Comparison of ENCODE assay signal across 8 cellular contexts in the genomic region with DNA sequence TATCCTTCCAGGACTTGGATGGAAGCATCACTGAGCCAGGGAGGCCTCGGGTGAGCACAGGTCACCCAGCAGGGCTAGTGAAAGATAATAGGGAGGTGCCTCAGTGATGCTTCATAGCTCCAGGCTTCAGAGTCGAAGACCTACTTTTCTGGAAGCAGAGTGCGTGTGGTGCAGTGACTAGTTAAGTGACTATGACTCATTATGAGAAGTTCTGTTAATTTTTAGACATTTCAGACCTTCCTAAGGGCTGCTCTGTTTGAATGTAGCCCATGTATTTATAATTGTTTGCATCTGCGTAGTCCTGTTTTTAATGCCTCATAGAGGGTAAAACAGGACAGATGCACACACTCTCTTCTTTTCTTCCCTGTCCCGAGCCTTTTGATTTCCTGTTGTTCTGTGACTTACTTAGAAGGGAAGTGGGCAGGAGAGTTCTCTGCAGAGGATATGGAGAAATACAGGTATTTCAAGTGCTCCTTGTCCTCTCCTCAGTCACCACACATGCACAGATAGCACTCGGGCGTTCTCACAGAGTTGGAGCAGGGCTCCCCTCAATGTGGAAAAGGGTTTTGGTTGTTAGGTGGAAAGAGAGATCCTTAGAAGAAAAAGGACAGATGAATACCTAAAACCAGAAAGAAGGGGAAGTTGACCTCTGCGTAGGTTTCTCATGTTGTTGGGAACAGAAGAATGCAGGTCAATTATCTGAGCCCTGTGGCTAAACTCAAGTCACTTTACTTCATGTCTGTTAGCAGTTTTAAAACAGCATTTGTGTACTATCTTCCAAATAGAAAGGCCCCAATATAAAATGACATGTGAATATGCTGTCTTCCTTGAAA. TPM values are rescaled to one million over a fixed set of nuclear protein-coding genes. Genes with fewer than 3 reads are reported as not detected.
DNase-seq lines count a peak whose midpoint lies in the region; ATAC-seq and TF ChIP-seq lines count a peak whose summit lies in the region.

No MANE protein-coding gene starts in this region.

- no peak overlapping the region for H3K27ac ChIP-seq in MM.1S (ENCODE audit: low read length)

- H3K4me2 ChIP-seq in MM.1S (ENCODE audit: low read depth, low read length): no peak overlapping the region

- no peaks in the 10 kb centered on the region for H3K4me1 ChIP-seq in MM.1S (ENCODE audit: low read length)

- no peaks in the 10 kb centered on the region for H3K79me2 ChIP-seq in MM.1S (ENCODE audit: low read length)

- H3K9me3 Mint-ChIP-seq in activated T-cell treated with anti-CD3 and anti-CD28 coated beads, Interleukin-2, amount 50 U/mL, for 4 hours: no peaks in the 10 kb centered on the region

- peaks cover 25% of the 10 kb centered on the region for H3K4me1 Mint-ChIP-seq in activated T-cell treated with anti-CD3 and anti-CD28 coated beads, Interleukin-2, amount 50 U/mL, for 4 hours (ENCODE audit: low read depth)

- no peak overlapping the region for H2AFZ ChIP-seq in MM.1S (ENCODE audit: low read length)

- no peak for TF ChIP-seq CTCF in MM.1S (IDR thresholded peaks at IDR 0.05; ENCODE audit: low read length)

- H3F3A ChIP-seq in MM.1S (ENCODE audit: insufficient read depth, low read length): no peaks in the 10 kb centered on the region

- H3K9me2 ChIP-seq in MM.1S (replicated peaks; ENCODE audit: insufficient read depth, low read length): no peaks in the 10 kb centered on the region

- H3K27me3 Mint-ChIP-seq in activated T-cell treated with anti-CD3 and anti-CD28 coated beads, Interleukin-2, amount 50 U/mL, for 4 hours (ENCODE audit: low read depth): no peaks in the 10 kb centered on the region

- intact Hi-C loops in left colon (cut with DNase I, micrococcal nuclease): no loop called here

- no peaks in the 10 kb centered on the region for H3K27me3 ChIP-seq in MM.1S (replicated peaks; ENCODE audit: insufficient read depth, low read length)

- no peaks in the 10 kb centered on the region for H3K36me3 ChIP-seq in MM.1S (replicated peaks; ENCODE audit: insufficient read depth, low read length)

- peak; percentile 99 for ATAC-seq in GM19372 (IDR thresholded peaks at IDR 0.05; ENCODE audit: low read depth, unreplicated experiment)
- peak; percentile 97 for ATAC-seq in HG03280 (IDR thresholded peaks at IDR 0.05; ENCODE audit: unreplicated experiment)
- peak; percentile 96 to 97 for ATAC-seq in activated T-cell treated with anti-CD3 and anti-CD28 coated beads, Interleukin-2, amount 50 U/mL, for 4 hours
- peak; percentile 30 for ATAC-seq in left colon

- no peaks in the 10 kb centered on the region for H3K9me3 ChIP-seq in MM.1S (replicated peaks; ENCODE audit: insufficient read depth, low read length)

- H3K4me3 Mint-ChIP-seq in activated T-cell treated with anti-CD3 and anti-CD28 coated beads, Interleukin-2, amount 50 U/mL, for 4 hours: no peak overlapping the region

- H3K9ac ChIP-seq in MM.1S (ENCODE audit: low read length): no peak overlapping the region

- no peaks in the 10 kb centered on the region for H4K20me1 ChIP-seq in MM.1S (ENCODE audit: insufficient read depth, low read length)

- no peak overlapping the region for H3K4me3 ChIP-seq in MM.1S (ENCODE audit: low read length)

- H3K36me3 Mint-ChIP-seq in activated T-cell treated with anti-CD3 and anti-CD28 coated beads, Interleukin-2, amount 50 U/mL, for 4 hours (ENCODE audit: insufficient read depth): peaks cover 36% of the 10 kb centered on the region

- peak; percentile 66 for DNase-seq in COLO829 (ENCODE audit: low spot score)
- DNase-seq in activated T-cell treated with anti-CD3 and anti-CD28 coated beads, Interleukin-2, amount 50 U/mL, for 4 hours: no peak
- DNase-seq in left colon: no peak
- DNase-seq in MM.1S: no peak
- DNase-seq in ureter (ENCODE audit: low spot score): no peak
- DNase-seq in NCI-H1436 (lab: John Stamatoyannopoulos, UW): no peak

RNA-seq across cellular contexts. Expression of gene RALB, which starts 34.7 kb away (rescaled TPM):
- total RNA-seq in activated T-cell treated with anti-CD3 and anti-CD28 coated beads, Interleukin-2, amount 50 U/mL, for 4 hours: 10 to 100 TPM in 2 of 3 donors, 1 to 10 TPM in 1; 9.2 to 17.5 (median 13.0) TPM
- 10 to 100 TPM; 81.9 to 92.1 TPM for total RNA-seq in left colon
- total RNA-seq in ureter: 50.5 TPM

RNA-seq across cellular contexts. Expression of gene INHBB, which starts 58.5 kb away (rescaled TPM):
- total RNA-seq in activated T-cell treated with anti-CD3 and anti-CD28 coated beads, Interleukin-2, amount 50 U/mL, for 4 hours: under 1 TPM in 2 of 3 donors, not detected in 1; 0.11 to 0.16 TPM
- under 1 TPM; 0.47 to 0.98 TPM for total RNA-seq in left colon
- total RNA-seq in ureter: 10.8 TPM

Comparison
In these comparisons a context has a peak if more than half of its experiments do, and no peak if none do; other contexts are left out.
1. ATAC-seq: peak in every context shown above with its lines; median percentile 99 in GM19372; 97 in HG03280; 96 in activated T-cell treated with anti-CD3 and anti-CD28 coated beads, Interleukin-2, amount 50 U/mL, for 4 hours; 30 in left colon.